In genomic region chr6:9405369-9405768, GRCh38 we compare ENCODE assay signal across 12 cellular contexts.
DNase-seq lines count a peak whose midpoint lies in the region; ATAC-seq and TF ChIP-seq lines count a peak whose summit lies in the region.
"Had no signal": no experiment of that assay in that cellular context is flagged by ENCODE, and none has a peak within 500 bp of the region (broad histone marks: within the 10 kb centered on the region; RNA-seq: fewer than 3 reads in every experiment).

No MANE protein-coding gene starts in this region.

- in situ Hi-C loops in brain microvascular endothelial cell (cut with HindIII; ENCODE audit: low pct_ligation_motif_present, low sequenced_read_pairs): no loop called here

- DNase-seq in Calu3 (peak; percentile 37), MG63 (peak; percentile 10), brain microvascular endothelial cell (peak; percentile 44), kidney tubule cell (ENCODE audit: low spot score) (peak; percentile 82), heart right ventricle (no peak), SK-N-DZ (ENCODE audit: low spot score) (no peak), left ventricle myocardium superior (no peak), Kasumi-1 (lab: John Stamatoyannopoulos, UW) (no peak)
- DNase-seq: NCI-H1417 treated with DMSO at 0.1 percent for 48 hours had no signal

- peak overlapping the region; percentile 89 for H3K27ac Mint-ChIP-seq in Calu3 (ENCODE audit: unreplicated experiment)
- H3K27ac Mint-ChIP-seq: activated naive CD4-positive, alpha-beta T cell treated with anti-CD3 and anti-CD28 coated beads, Interleukin-2, amount 50 U/mL, for 24 hours; T-helper 2 cell treated with Interferon-gamma antibody and Interleukin-4, amounts not matched to agents 5 μg/mL and 100 μg/mL, for 36 hours had no signal

- peaks cover 8% of the 10 kb centered on the region for H3K36me3 Mint-ChIP-seq in Calu3 (ENCODE audit: insufficient read depth, unreplicated experiment)
- H3K36me3 Mint-ChIP-seq: activated naive CD4-positive, alpha-beta T cell treated with anti-CD3 and anti-CD28 coated beads, Interleukin-2, amount 50 U/mL, for 24 hours had no signal

- no peaks in the 10 kb centered on the region for H3K9me3 ChIP-seq in MG63
- H3K9me3 ChIP-seq in heart right ventricle: no peaks in the 10 kb centered on the region

- no peaks in the 10 kb centered on the region for H3K4me1 ChIP-seq in heart right ventricle

- peak overlapping the region; percentile 48 for H3K4me3 Mint-ChIP-seq in Calu3 (ENCODE audit: low read depth, unreplicated experiment)
- H3K4me3 Mint-ChIP-seq: activated naive CD4-positive, alpha-beta T cell treated with anti-CD3 and anti-CD28 coated beads, Interleukin-2, amount 50 U/mL, for 24 hours; T-helper 2 cell treated with Interferon-gamma antibody and Interleukin-4, amounts not matched to agents 5 μg/mL and 100 μg/mL, for 36 hours had no signal

- CTCF ChIA-PET in Calu3 (lab: Charles Lee): no interaction called here

- 87 to 89% methylated on average over 6 of the region's 6 CpGs for WGBS in heart right ventricle, 2 donors

- H3K27ac ChIP-seq in brain microvascular endothelial cell (no peak overlapping the region), heart right ventricle (no peak overlapping the region)

- H3K27me3 Mint-ChIP-seq in Calu3 (ENCODE audit: unreplicated experiment): no peaks in the 10 kb centered on the region

- intact Hi-C loops in Calu3 (cut with micrococcal nuclease; ENCODE audit: unreplicated experiment) (loop anchor here (2.0 to 5.0 kb wide), 2 partner anchors 155 to 1022 kb away; no protein-coding TSS in a partner anchor), heart right ventricle (cut with DNase I) (loop anchor here in 1 of 10 donors (5.0 kb wide), 1 partner anchor 153 kb away; no protein-coding TSS in a partner anchor), left ventricle myocardium superior (cut with micrococcal nuclease) (no loop called here)

- H3K36me3 ChIP-seq in MG63 (no peaks in the 10 kb centered on the region), brain microvascular endothelial cell (replicated peaks) (no peaks in the 10 kb centered on the region), heart right ventricle (no peaks in the 10 kb centered on the region)

- ATAC-seq in heart right ventricle: no peak
- ATAC-seq in left ventricle myocardium superior: no peak
- ATAC-seq: GM12878 had no signal

- H3K4me1 Mint-ChIP-seq in Calu3 (ENCODE audit: low read depth, unreplicated experiment): peaks cover 36% of the 10 kb centered on the region
- H3K4me1 Mint-ChIP-seq: activated naive CD4-positive, alpha-beta T cell treated with anti-CD3 and anti-CD28 coated beads, Interleukin-2, amount 50 U/mL, for 24 hours had no signal

- no peak for TF ChIP-seq CTCF in Calu3 (IDR thresholded peaks at IDR 0.05; ENCODE audit: unreplicated experiment)
- no peak for TF ChIP-seq CTCF in brain microvascular endothelial cell (IDR thresholded peaks at IDR 0.05; ENCODE audit: low read depth, low read length, missing control alignments)
- no peak for TF ChIP-seq CTCF in heart right ventricle (IDR thresholded peaks at IDR 0.05)

- H3K27me3 ChIP-seq in MG63 (no peaks in the 10 kb centered on the region), brain microvascular endothelial cell (replicated peaks) (no peaks in the 10 kb centered on the region), heart right ventricle (no peaks in the 10 kb centered on the region)

- no TSS peak for BruUV-seq in Calu3 (replicated peaks; lab: Mats Ljungman, UMichigan)

- no peaks in the 10 kb centered on the region for H3K9me3 Mint-ChIP-seq in Calu3 (ENCODE audit: low read depth, unreplicated experiment)
- H3K9me3 Mint-ChIP-seq: activated naive CD4-positive, alpha-beta T cell treated with anti-CD3 and anti-CD28 coated beads, Interleukin-2, amount 50 U/mL, for 24 hours had no signal

- H3K4me3 ChIP-seq in MG63 (no peak overlapping the region), brain microvascular endothelial cell (ENCODE audit: low read depth, low read length) (no peak overlapping the region), heart right ventricle (no peak overlapping the region)
- H3K4me3 ChIP-seq: GM12878 had no signal

Comparison
In these comparisons a context has a peak if more than half of its experiments do, and no peak if none do; other contexts are left out.
1. DNase-seq: peak in Calu3 (single experiment), MG63 (single experiment), brain microvascular endothelial cell (single experiment) and kidney tubule cell (single experiment); none in heart right ventricle (0 of 2), SK-N-DZ (single experiment), left ventricle myocardium superior (single experiment) and Kasumi-1 (0 of 2).